17 cellular contexts compared by ENCODE assay signal in the genomic region with DNA sequence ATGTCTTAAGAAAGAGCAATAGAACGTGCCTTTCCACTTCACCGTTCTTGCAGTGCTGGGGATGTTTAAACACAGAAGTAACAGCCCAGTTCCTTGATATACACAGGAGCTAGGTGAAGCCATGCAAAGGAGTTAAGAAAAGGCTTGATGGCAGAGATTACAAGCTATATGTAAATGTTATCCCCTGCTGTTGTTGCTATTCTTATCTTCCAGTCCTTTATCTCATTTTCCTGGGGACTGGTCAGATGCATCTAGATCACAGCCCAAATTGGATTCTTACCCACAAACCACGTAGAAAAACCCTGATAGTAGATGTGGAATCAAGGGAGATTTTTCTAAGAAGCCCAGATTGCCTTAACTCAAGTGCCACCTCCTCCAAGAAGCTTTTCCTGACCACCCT. TPM values are rescaled to one million over a fixed set of nuclear protein-coding genes. Genes with fewer than 3 reads are reported as not detected.
A peak's percentile ranks its signal among the peaks of the same experiment; 100 is the strongest.
DNase-seq lines count a peak whose midpoint lies in the region; ATAC-seq and TF ChIP-seq lines count a peak whose summit lies in the region.
"Had no signal": no experiment of that assay in that cellular context is flagged by ENCODE, and none has a peak within 500 bp of the region (broad histone marks: within the 10 kb centered on the region; RNA-seq: fewer than 3 reads in every experiment).

No MANE protein-coding gene starts in this region.

- H3K27me3 ChIP-seq in PC-3 (ENCODE audit: low read length): peaks cover 81% of the 10 kb centered on the region

- no peaks in the 10 kb centered on the region for H3K79me2 ChIP-seq in PC-3 (ENCODE audit: low read length)

- peaks cover 96% of the 10 kb centered on the region for H3K27me3 Mint-ChIP-seq in activated T-cell treated with anti-CD3 and anti-CD28 coated beads, Interleukin-2, amount 50 U/mL, for 72 hours (ENCODE audit: low read depth)
- H3K27me3 Mint-ChIP-seq in activated T-cell treated with anti-CD3 and anti-CD28 coated beads, Interleukin-2, amount 50 U/mL, for 4 hours (ENCODE audit: low read depth): peaks cover 83% of the 10 kb centered on the region
- H3K27me3 Mint-ChIP-seq in WTC11 (ENCODE audit: low read depth): peaks cover 99% of the 10 kb centered on the region

- no peaks in the 10 kb centered on the region for H4K20me1 ChIP-seq in PC-3 (ENCODE audit: low read length)

- H3K9me3 ChIP-seq in PC-3 (ENCODE audit: low read length): peaks cover 4% of the 10 kb centered on the region; the same call in 1 of the 2 replicates
- H3K9me3 ChIP-seq: A549 had no signal

- DNase-seq in activated T-cell treated with anti-CD3 and anti-CD28 coated beads, Interleukin-2, amount 50 U/mL, for 72 hours: no peak
- DNase-seq in activated T-cell treated with anti-CD3 and anti-CD28 coated beads, Interleukin-2, amount 50 U/mL, for 4 hours: no peak
- DNase-seq in NCI-H146 treated with DMSO at 0.1 percent for 48 hours (lab: John Stamatoyannopoulos, UW; ENCODE audit: unreplicated experiment) (peak; percentile 64), WTC11 (ENCODE audit: low spot score) (no peak), cerebellum (ENCODE audit: low spot score) (no peak), amniotic stem cell (lab: John Stamatoyannopoulos, UW) (no peak), Right ventricle myocardium superior (no peak), PC-3 (no peak)
- DNase-seq: C1 segment of cervical spinal cord, NCI-H1417 treated with DMSO at 0.1 percent for 48 hours, NCI-H2029 treated with DMSO at 0.1 percent for 48 hours, NCI-H226, NCI-H526 treated with DMSO at 0.1 percent for 48 hours had no signal

- H3K4me1 Mint-ChIP-seq in activated T-cell treated with anti-CD3 and anti-CD28 coated beads, Interleukin-2, amount 50 U/mL, for 72 hours (ENCODE audit: low read depth): peaks cover 49% of the 10 kb centered on the region
- peaks cover 15% of the 10 kb centered on the region for H3K4me1 Mint-ChIP-seq in activated T-cell treated with anti-CD3 and anti-CD28 coated beads, Interleukin-2, amount 50 U/mL, for 4 hours (ENCODE audit: low read depth)
- H3K4me1 Mint-ChIP-seq in WTC11: peaks cover 67% of the 10 kb centered on the region

- ATAC-seq in activated T-cell treated with anti-CD3 and anti-CD28 coated beads, Interleukin-2, amount 50 U/mL, for 72 hours (replicated peaks in 1 of 2): no peak
- ATAC-seq in activated T-cell treated with anti-CD3 and anti-CD28 coated beads, Interleukin-2, amount 50 U/mL, for 4 hours: no peak
- ATAC-seq in WTC11 (no peak), Right ventricle myocardium superior (ENCODE audit: poor library complexity) (no peak), PC-3 (no peak)
- ATAC-seq: A549, HCT116, Panc1 had no signal

- H3K27ac ChIP-seq in PC-3 (ENCODE audit: low read length): no peak overlapping the region
- H3K27ac ChIP-seq: A549, SK-N-MC had no signal

- BruUV-seq in PC-3 (replicated peaks; lab: Mats Ljungman, UMichigan): no TSS peak

- POLR2A ChIA-PET in WTC11 (lab: Charles Lee) (no interaction called here), PC-3 (lab: Charles Lee; ENCODE audit: unreplicated experiment) (no interaction called here)

- H3K9me2 ChIP-seq in PC-3 (replicated peaks; ENCODE audit: low read length): no peaks in the 10 kb centered on the region

- H3K4me3 Mint-ChIP-seq in activated T-cell treated with anti-CD3 and anti-CD28 coated beads, Interleukin-2, amount 50 U/mL, for 72 hours: peak overlapping the region; percentile 76 to 82
- H3K4me3 Mint-ChIP-seq in activated T-cell treated with anti-CD3 and anti-CD28 coated beads, Interleukin-2, amount 50 U/mL, for 4 hours: no peak overlapping the region
- H3K4me3 Mint-ChIP-seq in WTC11: peak overlapping the region; percentile 55

- H3K9ac ChIP-seq in PC-3 (ENCODE audit: low read length): no peak overlapping the region

- CTCF ChIA-PET in WTC11 (lab: Charles Lee) (interaction anchor here (1.0 to 3.3 kb wide), 3 partner anchors 13 to 670 kb away, joined by 3 to 34 read pairs (median 3); no protein-coding TSS in a partner anchor), PC-3 (lab: Charles Lee) (no interaction called here)

- no peaks in the 10 kb centered on the region for H3K36me3 ChIP-seq in PC-3 (ENCODE audit: low read depth, low read length)

- peaks cover 0 to 3% of the 10 kb centered on the region in 2 donors for H3K9me3 Mint-ChIP-seq in activated T-cell treated with anti-CD3 and anti-CD28 coated beads, Interleukin-2, amount 50 U/mL, for 72 hours
- peaks cover 9% of the 10 kb centered on the region for H3K9me3 Mint-ChIP-seq in activated T-cell treated with anti-CD3 and anti-CD28 coated beads, Interleukin-2, amount 50 U/mL, for 4 hours
- H3K9me3 Mint-ChIP-seq in WTC11: peaks cover 11% of the 10 kb centered on the region

- no peak overlapping the region for H3K4me3 ChIP-seq in PC-3 (ENCODE audit: low read length)
- H3K4me3 ChIP-seq: A549, SK-N-MC had no signal

- no peak overlapping the region for H3K27ac Mint-ChIP-seq in activated T-cell treated with anti-CD3 and anti-CD28 coated beads, Interleukin-2, amount 50 U/mL, for 72 hours
- H3K27ac Mint-ChIP-seq in WTC11: no peak overlapping the region

- intact Hi-C loops in Right ventricle myocardium superior (cut with DNase I): no loop called here
- intact Hi-C loops in PC-3 (cut with micrococcal nuclease): no loop called here

- TF ChIP-seq CTCF in WTC11 (IDR thresholded peaks at IDR 0.05) (no peak), PC-3 (conservative IDR thresholded peaks at IDR 0.05; ENCODE audit: low read depth, low read length) (no peak)

- H3K4me1 ChIP-seq in PC-3 (ENCODE audit: insufficient read depth, low read length): no peaks in the 10 kb centered on the region

- H2AFZ ChIP-seq in PC-3 (ENCODE audit: low read length): no peak overlapping the region

- H3K36me3 Mint-ChIP-seq in activated T-cell treated with anti-CD3 and anti-CD28 coated beads, Interleukin-2, amount 50 U/mL, for 72 hours (ENCODE audit: insufficient read depth in 2 of 2): peaks cover 11% of the 10 kb centered on the region in 2 donors
- no peaks in the 10 kb centered on the region for H3K36me3 Mint-ChIP-seq in activated T-cell treated with anti-CD3 and anti-CD28 coated beads, Interleukin-2, amount 50 U/mL, for 4 hours (ENCODE audit: insufficient read depth)
- H3K36me3 Mint-ChIP-seq in WTC11: peaks cover 12% of the 10 kb centered on the region

- H3K4me2 ChIP-seq in PC-3 (ENCODE audit: low read length): no peak overlapping the region
- H3K4me2 ChIP-seq: A549 had no signal

- no peaks in the 10 kb centered on the region for H3F3A ChIP-seq in PC-3 (ENCODE audit: low read length, unreplicated experiment)

TF ChIP-seq in WTC11, 78 proteins besides CTCF, POLR2A, EP300 and RAD21 (continues in another document):
- TF ChIP-seq, protein P1, sequence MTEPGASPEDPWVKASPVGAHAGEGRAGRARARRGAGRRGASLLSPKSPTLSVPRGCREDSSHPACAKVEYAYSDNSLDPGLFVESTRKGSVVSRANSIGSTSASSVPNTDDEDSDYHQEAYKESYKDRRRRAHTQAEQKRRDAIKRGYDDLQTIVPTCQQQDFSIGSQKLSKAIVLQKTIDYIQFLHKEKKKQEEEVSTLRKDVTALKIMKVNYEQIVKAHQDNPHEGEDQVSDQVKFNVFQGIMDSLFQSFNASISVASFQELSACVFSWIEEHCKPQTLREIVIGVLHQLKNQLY (CRISPR knock-in tag; IDR thresholded peaks at IDR 0.05): no peak
- TF ChIP-seq HMGA2 (CRISPR knock-in tag; IDR thresholded peaks at IDR 0.05): no peak
- TF ChIP-seq, protein P2, sequence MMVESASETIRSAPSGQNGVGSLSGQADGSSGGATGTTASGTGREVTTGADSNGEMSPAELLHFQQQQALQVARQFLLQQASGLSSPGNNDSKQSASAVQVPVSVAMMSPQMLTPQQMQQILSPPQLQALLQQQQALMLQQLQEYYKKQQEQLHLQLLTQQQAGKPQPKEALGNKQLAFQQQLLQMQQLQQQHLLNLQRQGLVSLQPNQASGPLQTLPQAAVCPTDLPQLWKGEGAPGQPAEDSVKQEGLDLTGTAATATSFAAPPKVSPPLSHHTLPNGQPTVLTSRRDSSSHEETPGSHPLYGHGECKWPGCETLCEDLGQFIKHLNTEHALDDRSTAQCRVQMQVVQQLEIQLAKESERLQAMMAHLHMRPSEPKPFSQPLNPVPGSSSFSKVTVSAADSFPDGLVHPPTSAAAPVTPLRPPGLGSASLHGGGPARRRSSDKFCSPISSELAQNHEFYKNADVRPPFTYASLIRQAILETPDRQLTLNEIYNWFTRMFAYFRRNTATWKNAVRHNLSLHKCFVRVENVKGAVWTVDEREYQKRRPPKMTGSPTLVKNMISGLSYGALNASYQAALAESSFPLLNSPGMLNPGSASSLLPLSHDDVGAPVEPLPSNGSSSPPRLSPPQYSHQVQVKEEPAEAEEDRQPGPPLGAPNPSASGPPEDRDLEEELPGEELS (CRISPR knock-in tag; IDR thresholded peaks at IDR 0.05): no peak
- TF ChIP-seq NFATC4 (CRISPR knock-in tag; IDR thresholded peaks at IDR 0.05): no peak
- no peak for TF ChIP-seq TCF7 (CRISPR knock-in tag; IDR thresholded peaks at IDR 0.05; ENCODE audit: low read depth)
- TF ChIP-seq ZNF396 (CRISPR knock-in tag; IDR thresholded peaks at IDR 0.05; ENCODE audit: borderline replicate concordance): no peak
- TF ChIP-seq, protein P3, sequence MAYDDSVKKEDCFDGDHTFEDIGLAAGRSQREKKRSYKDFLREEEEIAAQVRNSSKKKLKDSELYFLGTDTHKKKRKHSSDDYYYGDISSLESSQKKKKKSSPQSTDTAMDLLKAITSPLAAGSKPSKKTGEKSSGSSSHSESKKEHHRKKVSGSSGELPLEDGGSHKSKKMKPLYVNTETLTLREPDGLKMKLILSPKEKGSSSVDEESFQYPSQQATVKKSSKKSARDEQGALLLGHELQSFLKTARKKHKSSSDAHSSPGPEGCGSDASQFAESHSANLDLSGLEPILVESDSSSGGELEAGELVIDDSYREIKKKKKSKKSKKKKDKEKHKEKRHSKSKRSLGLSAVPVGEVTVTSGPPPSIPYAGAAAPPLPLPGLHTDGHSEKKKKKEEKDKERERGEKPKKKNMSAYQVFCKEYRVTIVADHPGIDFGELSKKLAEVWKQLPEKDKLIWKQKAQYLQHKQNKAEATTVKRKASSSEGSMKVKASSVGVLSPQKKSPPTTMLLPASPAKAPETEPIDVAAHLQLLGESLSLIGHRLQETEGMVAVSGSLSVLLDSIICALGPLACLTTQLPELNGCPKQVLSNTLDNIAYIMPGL (CRISPR knock-in tag; IDR thresholded peaks at IDR 0.05): no peak

RNA-seq across cellular contexts. Expression of a gene that starts 5.5 kb away (rescaled TPM):
- total RNA-seq in activated T-cell treated with anti-CD3 and anti-CD28 coated beads, Interleukin-2, amount 50 U/mL, for 72 hours: not detected
- not detected for total RNA-seq in activated T-cell treated with anti-CD3 and anti-CD28 coated beads, Interleukin-2, amount 50 U/mL, for 4 hours
- total RNA-seq in WTC11 (2021): 0.07 to 0.14 TPM (median 0.07 TPM) in 3 replicates
- 14.0 TPM for total RNA-seq in cerebellum
- not detected for total RNA-seq in Right ventricle myocardium superior
- not detected in 2 replicates for total RNA-seq in PC-3 (2014; rRNA removed)

RNA-seq across cellular contexts. Expression of a gene that starts 45.9 kb away (rescaled TPM):
- total RNA-seq in activated T-cell treated with anti-CD3 and anti-CD28 coated beads, Interleukin-2, amount 50 U/mL, for 72 hours: under 1 TPM in 1 of 2 donors, not detected in 1; 0.25 TPM
- total RNA-seq in activated T-cell treated with anti-CD3 and anti-CD28 coated beads, Interleukin-2, amount 50 U/mL, for 4 hours: under 1 TPM; 0.32 to 0.71 (median 0.46) TPM
- total RNA-seq in WTC11 (2021): 4.0 to 9.8 TPM (median 5.7 TPM) in 3 replicates
- total RNA-seq in cerebellum: 1.2 TPM
- total RNA-seq in Right ventricle myocardium superior: 0.51 TPM
- not detected in 2 replicates for total RNA-seq in PC-3 (2014; rRNA removed)

Comparison
In these comparisons a context has a peak if more than half of its experiments do, and no peak if none do; other contexts are left out.
1. RNA of a gene that starts 5.5 kb away (total RNA-seq): 14.0 TPM in cerebellum (single experiment); 0.07 to 0.14 TPM in WTC11, not detected in activated T-cell treated with anti-CD3 and anti-CD28 coated beads, Interleukin-2, amount 50 U/mL, for 4 hours, not detected in activated T-cell treated with anti-CD3 and anti-CD28 coated beads, Interleukin-2, amount 50 U/mL, for 72 hours, not detected in Right ventricle myocardium superior (single experiment) and not detected in PC-3; every median in the first group is over 10 times any median in the second.